In genomic region chr17:64707077-64707591, GRCh38 we compare ENCODE assay signal across 8 cellular contexts. TPM values are rescaled to one million over a fixed set of nuclear protein-coding genes. Genes with fewer than 3 reads are reported as not detected.
DNase-seq lines count a peak whose midpoint lies in the region; ATAC-seq, FAIRE-seq and TF ChIP-seq lines count a peak whose summit lies in the region.

No MANE protein-coding gene starts in this region.

- CTCF ChIA-PET in T-cell (lab: Charles Lee) = no interaction called here

- peaks cover 38% of the 10 kb centered on the region for H3K4me1 ChIP-seq in foreskin keratinocyte
- H3K4me1 ChIP-seq in pancreas = peaks cover 0 to 4% (median 0%) of the 10 kb centered on the region in 3 donors

- DNase-seq in SIG-M5 treated with dmso at 0.1 percent for 504 hours (lab: John Stamatoyannopoulos, UW; ENCODE audit: unreplicated experiment) (peak; percentile 58), SIG-M5 (lab: John Stamatoyannopoulos, UW) (no peak), T-cell (no peak), foreskin keratinocyte (peak; percentile 100), pancreas (peak in 5 of 6 donors; percentile 47 to 81 (median 59)), NCI-H345 (lab: John Stamatoyannopoulos, UW) (no peak)

- ATAC-seq in T-cell (replicated peaks in 1 of 4) (no peak), foreskin keratinocyte (peak; percentile 87), pancreas (peak; percentile 65 to 83 (median 76)), HG02885 (IDR thresholded peaks at IDR 0.05; ENCODE audit: poor library complexity, unreplicated experiment) (no peak), GM18909 (IDR thresholded peaks at IDR 0.05; ENCODE audit: poor library complexity, unreplicated experiment) (no peak)

- H3K36me3 ChIP-seq in pancreas = no peaks in the 10 kb centered on the region

- H3K9me3 Mint-ChIP-seq in T-cell = no peaks in the 10 kb centered on the region

- H3K27ac ChIP-seq in foreskin keratinocyte (peak overlapping the region; percentile 49), pancreas (peak overlapping the region in 2 of 4 donors; percentile 52 to 65)

- intact Hi-C loops in pancreas (cut with DNase I) = no loop called here

- no peaks in the 10 kb centered on the region for H3K27me3 Mint-ChIP-seq in T-cell

- no peaks in the 10 kb centered on the region for H3K27me3 ChIP-seq in foreskin keratinocyte
- H3K27me3 ChIP-seq in pancreas = no peaks in the 10 kb centered on the region

- H3K4me3 ChIP-seq in pancreas = no peak overlapping the region

- POLR2A ChIA-PET in T-cell (lab: Charles Lee) = interaction anchor here in 1 of 2 donors (0.6 kb wide), 2 partner anchors 940 to 1590 kb away, joined by 4 to 6 read pairs; no protein-coding TSS in a partner anchor

- peaks cover 44 to 57% (median 49%) of the 10 kb centered on the region in 3 donors for H3K4me1 Mint-ChIP-seq in T-cell

- WGBS in pancreas, 2 donors = 18 to 21% methylated on average over 10 of the region's 10 CpGs

- TF ChIP-seq CTCF in foreskin keratinocyte (conservative IDR thresholded peaks at IDR 0.05) (no peak), pancreas (IDR thresholded peaks at IDR 0.05) (no peak)

- peak overlapping the region; percentile 43 to 55 for H3K27ac Mint-ChIP-seq in T-cell

- H3K4me3 Mint-ChIP-seq in T-cell = peak overlapping the region in 1 of 3 donors; percentile 11

- H3K36me3 Mint-ChIP-seq in T-cell = no peaks in the 10 kb centered on the region

- H3K9me3 ChIP-seq in pancreas = no peaks in the 10 kb centered on the region

- no peak for FAIRE-seq in pancreas (lab: Jason Lieb, UNC)

RNA-seq across cellular contexts. Expression of gene SMURF2, which starts 45.0 kb away (rescaled TPM):
- 10 to 100 TPM; 27.4 to 36.6 (median 34.8) TPM for total RNA-seq in T-cell
- total RNA-seq in foreskin keratinocyte = 193 and 210 TPM in 2 replicates
- 42.4 and 53.5 TPM in 2 replicates for polyA plus RNA-seq in foreskin keratinocyte
- 10 to 100 TPM in 2 of 6 donors, 1 to 10 TPM in 4; 6.6 to 17.1 (median 8.5) TPM for total RNA-seq in pancreas
- 1 to 10 TPM; 3.0 to 6.0 TPM for polyA plus RNA-seq in pancreas

Comparison
In these comparisons a context has a peak if more than half of its experiments do, and no peak if none do; other contexts are left out.
1. DNase-seq: peak in SIG-M5 treated with dmso at 0.1 percent for 504 hours (single experiment), foreskin keratinocyte (2 of 2) and pancreas (5 of 6); none in SIG-M5 (single experiment), T-cell (0 of 34) and NCI-H345 (single experiment).
2. ATAC-seq: peak in foreskin keratinocyte (single experiment) and pancreas (4 of 4); none in T-cell (0 of 4), HG02885 (single experiment) and GM18909 (single experiment).